In the genomic region with DNA sequence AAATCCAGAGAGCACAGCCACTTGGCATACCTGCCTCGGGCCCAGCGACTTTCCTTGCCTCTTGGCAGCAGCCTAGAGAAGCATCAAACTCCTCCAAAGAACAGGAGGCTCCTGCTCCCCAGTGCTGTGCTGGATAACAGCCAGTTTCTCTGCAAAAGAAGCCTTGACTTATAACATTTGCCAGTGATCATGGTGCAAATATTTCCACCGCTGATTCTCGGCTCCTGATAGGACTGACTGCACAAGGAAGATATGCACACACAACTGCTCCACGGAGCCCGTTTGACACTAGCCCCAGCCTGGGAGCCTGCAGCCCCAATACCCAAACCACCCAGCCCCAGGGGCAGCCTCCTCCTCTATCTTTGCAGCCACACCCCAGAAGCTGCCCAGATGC, we compare ENCODE assay signal across 8 cellular contexts. TPM values are rescaled to one million over a fixed set of nuclear protein-coding genes. Genes with fewer than 3 reads are reported as not detected.
A peak's percentile ranks its signal among the peaks of the same experiment; 100 is the strongest.
DNase-seq lines count a peak whose midpoint lies in the region; ATAC-seq and TF ChIP-seq lines count a peak whose summit lies in the region.

No MANE protein-coding gene starts in this region.

- intact Hi-C loops in Right ventricle myocardium inferior (cut with DNase I): no loop called here
- intact Hi-C loops in cardiac septum (cut with DNase I): no loop called here
- intact Hi-C loops in esophagus muscularis mucosa (cut with DNase I): loop anchor here (5.0 kb wide), 1 partner anchor 38 kb away; no protein-coding TSS in a partner anchor
- intact Hi-C loops in naive thymus-derived CD4-positive, alpha-beta T cell (cut with micrococcal nuclease): no loop called here
- intact Hi-C loops in aorta (cut with DNase I): loop anchor here in 1 of 2 donors (5.0 kb wide), 1 partner anchor 197 kb away; no protein-coding TSS in a partner anchor

- H3K4me1 ChIP-seq in esophagus muscularis mucosa (peaks cover 100% of the 10 kb centered on the region in 4 donors), aorta (ENCODE audit: control insufficient read depth in 1 of 2, insufficient read depth in 2 of 2, low read length in 2 of 2) (peaks cover 0 to 11% of the 10 kb centered on the region in 2 donors)
- H3K4me1 ChIP-seq in naive thymus-derived CD4-positive, alpha-beta T cell (ENCODE audit: control insufficient read depth in 2 of 2, insufficient read depth in 2 of 2, low read length in 2 of 2): peaks cover 35 to 70% of the 10 kb centered on the region in 2 donors

- peak overlapping the region; percentile 83 to 92 (median 88) for H3K27ac ChIP-seq in esophagus muscularis mucosa (replicated peaks in 1 of 4)
- peak overlapping the region; percentile 56 for H3K27ac ChIP-seq in naive thymus-derived CD4-positive, alpha-beta T cell (ENCODE audit: low read depth, low read length)
- peak overlapping the region; percentile 58 to 92 for H3K27ac ChIP-seq in aorta (ENCODE audit: low read depth in 1 of 2, low read length in 2 of 2)

- peak overlapping the region in 8 of 9 donors; percentile 77 to 93 (median 86) for H3K27ac Mint-ChIP-seq in naive thymus-derived CD4-positive, alpha-beta T cell

- no peaks in the 10 kb centered on the region for H3K27me3 ChIP-seq in esophagus muscularis mucosa
- H3K27me3 ChIP-seq in naive thymus-derived CD4-positive, alpha-beta T cell (ENCODE audit: control insufficient read depth in 2 of 2, insufficient read depth in 2 of 2, low read length in 2 of 2): no peaks in the 10 kb centered on the region
- no peaks in the 10 kb centered on the region for H3K27me3 ChIP-seq in aorta (ENCODE audit: control insufficient read depth in 1 of 2, insufficient read depth in 2 of 2, low read length in 1 of 2)

- peaks cover 40 to 80% (median 59%) of the 10 kb centered on the region in 7 donors for H3K4me1 Mint-ChIP-seq in naive thymus-derived CD4-positive, alpha-beta T cell

- no peaks in the 10 kb centered on the region for H3K9me3 ChIP-seq in esophagus muscularis mucosa
- no peaks in the 10 kb centered on the region for H3K9me3 ChIP-seq in naive thymus-derived CD4-positive, alpha-beta T cell (ENCODE audit: control insufficient read depth in 2 of 3, low read length in 3 of 3)
- no peaks in the 10 kb centered on the region for H3K9me3 ChIP-seq in aorta (ENCODE audit: control insufficient read depth, low read length)

- no peak for TF ChIP-seq EP300 in esophagus muscularis mucosa (IDR thresholded peaks at IDR 0.05)

- peaks cover 0 to 2% (median 0%) of the 10 kb centered on the region in 5 donors for H3K36me3 Mint-ChIP-seq in naive thymus-derived CD4-positive, alpha-beta T cell

- 26% methylated on average over 6 of the region's 6 CpGs for WGBS in esophagus muscularis mucosa
- WGBS in aorta, 2 donors: 6 to 7% methylated on average over 6 of the region's 6 CpGs

- peak; percentile 24 for ATAC-seq in Right ventricle myocardium inferior
- no peak for ATAC-seq in naive thymus-derived CD4-positive, alpha-beta T cell
- peak; percentile 19 for ATAC-seq in aorta (ENCODE audit: low FRiP score)

- CTCF ChIA-PET in naive thymus-derived CD4-positive, alpha-beta T cell (lab: Charles Lee): no interaction called here

- POLR2A ChIA-PET in naive thymus-derived CD4-positive, alpha-beta T cell (lab: Charles Lee): interaction anchor here (6.1 kb wide), 1 partner anchor 16 kb away, joined by 50 read pairs; a partner anchor contains a TSS

- H3K27me3 Mint-ChIP-seq in naive thymus-derived CD4-positive, alpha-beta T cell: no peaks in the 10 kb centered on the region

- H3K36me3 ChIP-seq in esophagus muscularis mucosa (peaks cover 0 to 11% (median 4%) of the 10 kb centered on the region in 4 donors), aorta (ENCODE audit: control insufficient read depth in 1 of 2, insufficient read depth in 2 of 2, low read length in 1 of 2) (no peaks in the 10 kb centered on the region)
- no peaks in the 10 kb centered on the region for H3K36me3 ChIP-seq in naive thymus-derived CD4-positive, alpha-beta T cell (ENCODE audit: control insufficient read depth in 2 of 3, insufficient read depth in 3 of 3, low read length in 3 of 3)

- no peak for TF ChIP-seq POLR2A in esophagus muscularis mucosa (IDR thresholded peaks at IDR 0.05; ENCODE audit: low read depth)

- TF ChIP-seq CTCF in esophagus muscularis mucosa (IDR thresholded peaks at IDR 0.05): no peak

- peak overlapping the region in 1 of 10 donors; percentile 86 for H3K4me3 Mint-ChIP-seq in naive thymus-derived CD4-positive, alpha-beta T cell

- peaks cover 0 to 3% (median 0%) of the 10 kb centered on the region in 11 donors for H3K9me3 Mint-ChIP-seq in naive thymus-derived CD4-positive, alpha-beta T cell

- H3K4me3 ChIP-seq in esophagus muscularis mucosa (peak overlapping the region in 3 of 4 donors; percentile 2 to 28 (median 17)), aorta (ENCODE audit: low read length in 2 of 2) (no peak overlapping the region)
- H3K4me3 ChIP-seq in naive thymus-derived CD4-positive, alpha-beta T cell (ENCODE audit: low read length): no peak overlapping the region

- no peak for DNase-seq in Right ventricle myocardium inferior (ENCODE audit: missing footprints)
- DNase-seq in cardiac septum (ENCODE audit: low spot score): no peak
- DNase-seq in esophagus muscularis mucosa (ENCODE audit: extremely low spot score): no peak
- no peak for DNase-seq in naive thymus-derived CD4-positive, alpha-beta T cell
- DNase-seq in aorta: peak in 1 of 2 donors; percentile 68
- DNase-seq in DMS153 treated with DMSO at 0.1 percent for 48 hours (lab: John Stamatoyannopoulos, UW; ENCODE audit: unreplicated experiment): no peak
- no peak for DNase-seq in NCI-H2171 treated with DMSO at 0.1 percent for 48 hours (lab: John Stamatoyannopoulos, UW)
- DNase-seq in activated CD8-positive, alpha-beta memory T cell treated with anti-CD3 and anti-CD28 coated beads, Interleukin-2, amount 50 U/mL, for 4 hours: no peak

RNA-seq across cellular contexts. Expression of a gene that starts 17.5 kb away (rescaled TPM):
- 135 TPM for total RNA-seq in Right ventricle myocardium inferior
- 47.6 TPM for total RNA-seq in cardiac septum
- 100 to 1,000 TPM in 1 of 4 donors, 10 to 100 TPM in 3; 36.6 to 154 (median 65.3) TPM for total RNA-seq in esophagus muscularis mucosa
- total RNA-seq in naive thymus-derived CD4-positive, alpha-beta T cell: 10 to 100 TPM; 33.1 to 51.7 (median 38.4) TPM
- 10 to 100 TPM; 39.7 to 44.7 TPM for polyA plus RNA-seq in naive thymus-derived CD4-positive, alpha-beta T cell
- 10 to 100 TPM; 14.8 to 23.4 TPM for total RNA-seq in aorta
- 10 to 100 TPM in 1 of 2 donors, 1 to 10 TPM in 1; 7.6 to 21.8 TPM for polyA plus RNA-seq in aorta

RNA-seq across cellular contexts. Expression of a gene that starts 41.5 kb away (rescaled TPM):
- total RNA-seq in Right ventricle myocardium inferior (0.14 TPM), cardiac septum (0.54 TPM), esophagus muscularis mucosa (under 1 TPM in 1 of 4 donors, not detected in 3; 0.83 TPM), aorta (not detected)
- total RNA-seq in naive thymus-derived CD4-positive, alpha-beta T cell: not detected
- polyA plus RNA-seq in naive thymus-derived CD4-positive, alpha-beta T cell: not detected
- not detected for polyA plus RNA-seq in aorta

RNA-seq across cellular contexts. Expression of a gene that starts 47.9 kb away (rescaled TPM):
- total RNA-seq in Right ventricle myocardium inferior (26.8 TPM), cardiac septum (28.2 TPM), esophagus muscularis mucosa (10 to 100 TPM; 21.6 to 35.6 (median 32.5) TPM), aorta (10 to 100 TPM; 43.8 to 54.1 TPM)
- 10 to 100 TPM; 28.2 to 47.3 (median 38.8) TPM for total RNA-seq in naive thymus-derived CD4-positive, alpha-beta T cell
- 10 to 100 TPM; 70.2 to 74.6 TPM for polyA plus RNA-seq in naive thymus-derived CD4-positive, alpha-beta T cell
- 10 to 100 TPM; 23.4 to 37.8 TPM for polyA plus RNA-seq in aorta

Comparison
In these comparisons a context has a peak if more than half of its experiments do, and no peak if none do; other contexts are left out.
1. H3K4me3 ChIP-seq: peak in esophagus muscularis mucosa (3 of 4); none in naive thymus-derived CD4-positive, alpha-beta T cell (single experiment) and aorta (0 of 2).
2. Peak in every context shown above with its lines, with median percentiles within 50 percentile points of each other: H3K27ac ChIP-seq.